27 cellular contexts compared by ENCODE assay signal in the genomic region with DNA sequence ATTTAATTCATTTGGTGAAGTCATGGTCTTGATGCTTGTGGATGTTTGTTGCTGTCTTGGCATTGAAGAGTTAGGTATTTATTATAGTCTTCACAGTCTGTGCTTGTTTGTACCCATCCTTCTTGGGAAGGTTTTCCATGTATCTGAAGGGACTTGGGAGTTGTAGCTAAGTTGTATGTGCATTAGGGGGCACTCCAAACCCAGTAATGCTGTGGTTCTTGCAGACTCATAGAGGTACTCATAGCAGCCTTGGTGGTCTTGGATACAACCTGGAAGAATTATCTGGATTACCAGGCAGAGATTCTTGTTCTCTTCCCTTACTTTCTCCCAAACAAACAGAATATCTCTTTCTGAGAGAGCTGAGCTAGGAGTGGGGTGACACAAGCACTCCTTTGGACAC.
DNase-seq lines count a peak whose midpoint lies in the region; ATAC-seq and TF ChIP-seq lines count a peak whose summit lies in the region.
"Had no signal": no experiment of that assay in that cellular context is flagged by ENCODE, and none has a peak within 500 bp of the region (broad histone marks: within the 10 kb centered on the region; RNA-seq: fewer than 3 reads in every experiment).

No MANE protein-coding gene starts in this region.

- no peak overlapping the region for H3K4me3 ChIP-seq in thyroid gland (replicated peaks in 1 of 3)
- H3K4me3 ChIP-seq: A549, ascending aorta, cardiac muscle cell, esophagus muscularis mucosa, right lobe of liver, SJSA1 had no signal

- in situ Hi-C loops in SK-MEL-5 (cut with HindIII; ENCODE audit: low pct_unique_long_range_greater_than_20kb, low sequenced_read_pairs) = no loop called here

- TF ChIP-seq RAD21 in Ishikawa (IDR thresholded peaks at IDR 0.05; ENCODE audit: low read depth) = 0 out of 2 replicates have a peak, but pooled peaks have one; percentile 6

- intact Hi-C loops in thyroid gland (cut with DNase I) = no loop called here

- no peaks in the 10 kb centered on the region for H3K4me1 ChIP-seq in thyroid gland
- H3K4me1 ChIP-seq: A549, ascending aorta, esophagus muscularis mucosa, parathyroid adenoma, right lobe of liver, SJSA1 had no signal

- no peak for ATAC-seq in left lobe of liver
- ATAC-seq: A549; activated CD8-positive, alpha-beta T cell treated with anti-CD3 and anti-CD28 coated beads, Interleukin-2, amount 10 ng/mL, durations not matched to agents 7 days and 5 days; left colon; right lobe of liver had no signal

- no peak for TF ChIP-seq POLR2A in thyroid gland (IDR thresholded peaks at IDR 0.05)

- no peaks in the 10 kb centered on the region for H3K9me3 ChIP-seq in thyroid gland
- H3K9me3 ChIP-seq: A549, ascending aorta, esophagus muscularis mucosa, right lobe of liver, SJSA1 had no signal

- no peak for TF ChIP-seq CTCF in thyroid gland (IDR thresholded peaks at IDR 0.05)

- TF ChIP-seq EP300 in Ishikawa (IDR thresholded peaks at IDR 0.05; ENCODE audit: borderline replicate concordance) = no peak

- DNase-seq in NCI-H524 (lab: John Stamatoyannopoulos, UW) = peak; percentile 33 to 61
- no peak for DNase-seq in NCI-H524 treated with DMSO at 0.1 percent for 48 hours (lab: John Stamatoyannopoulos, UW)
- peak; percentile 57 for DNase-seq in SK-MEL-5 (ENCODE audit: low read depth, low spot score)
- peak; percentile 14 for DNase-seq in iPS DF 4.7 (ENCODE audit: extremely low read depth, low spot score)
- no peak for DNase-seq in T1000 (lab: John Stamatoyannopoulos, UW)
- DNase-seq in left lobe of liver (ENCODE audit: low spot score) = no peak
- DNase-seq in thyroid gland = no peak
- DNase-seq: activated CD4-positive, alpha-beta T cell treated with anti-CD3 and anti-CD28 coated beads for 1 hour; activated CD8-positive, alpha-beta T cell treated with anti-CD3 and anti-CD28 coated beads, Interleukin-2, amount 10 ng/mL, durations not matched to agents 7 days and 5 days; activated effector memory CD4-positive, alpha-beta T cell treated with Interleukin-2 at 50 U/mL for 16 hours; activated naive CD8-positive, alpha-beta T cell treated with anti-CD3 and anti-CD28 coated beads for 36 hours; CD8-positive, alpha-beta memory T cell; cortex of kidney; GF-D8; immature natural killer cell; left colon; NCI-H187 treated with DMSO at 0.1 percent for 48 hours; NCI-H226; right lobe of liver; stimulated activated CD4-positive, alpha-beta T cell treated with anti-CD3 and anti-CD28 coated beads, Interleukin-4, amount 100 ng/mL, for 1 hour had no signal

- H3K27me3 ChIP-seq in thyroid gland = no peaks in the 10 kb centered on the region
- H3K27me3 ChIP-seq: ascending aorta, cardiac muscle cell, right lobe of liver, SJSA1 had no signal

- no peaks in the 10 kb centered on the region for H3K36me3 ChIP-seq in thyroid gland
- H3K36me3 ChIP-seq: ascending aorta, cardiac muscle cell, esophagus muscularis mucosa, right lobe of liver, SJSA1 had no signal

- H3K27ac ChIP-seq in thyroid gland = no peak overlapping the region
- H3K27ac ChIP-seq: A549, ascending aorta, cardiac muscle cell, esophagus muscularis mucosa, parathyroid adenoma, right lobe of liver, SJSA1 had no signal

TF ChIP-seq in Ishikawa, 13 proteins besides CTCF, POLR2A, EP300 and RAD21:
- TF ChIP-seq EGR1 (IDR thresholded peaks at IDR 0.05) (no peak), FOXM1 (IDR thresholded peaks at IDR 0.05; ENCODE audit: borderline replicate concordance, low read depth) (no peak), NFIC (IDR thresholded peaks at IDR 0.05) (no peak), CREB1 (IDR thresholded peaks at IDR 0.05; ENCODE audit: low read depth) (no peak), TCF12 (IDR thresholded peaks at IDR 0.05; ENCODE audit: low read depth) (no peak), TEAD4 (IDR thresholded peaks at IDR 0.05) (no peak), CEBPB (IDR thresholded peaks at IDR 0.05) (no peak), YY1 (IDR thresholded peaks at IDR 0.05; ENCODE audit: low read depth) (no peak), ZBTB7A (IDR thresholded peaks at IDR 0.05; ENCODE audit: low read depth) (no peak)
- TF ChIP-seq, protein P1, sequence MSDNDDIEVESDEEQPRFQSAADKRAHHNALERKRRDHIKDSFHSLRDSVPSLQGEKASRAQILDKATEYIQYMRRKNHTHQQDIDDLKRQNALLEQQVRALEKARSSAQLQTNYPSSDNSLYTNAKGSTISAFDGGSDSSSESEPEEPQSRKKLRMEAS (IDR thresholded peaks at IDR 0.05) = no peak
- TF ChIP-seq, protein P2, sequence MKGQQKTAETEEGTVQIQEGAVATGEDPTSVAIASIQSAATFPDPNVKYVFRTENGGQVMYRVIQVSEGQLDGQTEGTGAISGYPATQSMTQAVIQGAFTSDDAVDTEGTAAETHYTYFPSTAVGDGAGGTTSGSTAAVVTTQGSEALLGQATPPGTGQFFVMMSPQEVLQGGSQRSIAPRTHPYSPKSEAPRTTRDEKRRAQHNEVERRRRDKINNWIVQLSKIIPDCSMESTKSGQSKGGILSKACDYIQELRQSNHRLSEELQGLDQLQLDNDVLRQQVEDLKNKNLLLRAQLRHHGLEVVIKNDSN (IDR thresholded peaks at IDR 0.05) = no peak

Comparison
In these comparisons a context has a peak if more than half of its experiments do, and no peak if none do; other contexts are left out.
1. DNase-seq: peak in NCI-H524 (2 of 2), SK-MEL-5 (single experiment) and iPS DF 4.7 (single experiment); none in NCI-H524 treated with DMSO at 0.1 percent for 48 hours (single experiment), T1000 (single experiment), left lobe of liver (single experiment) and thyroid gland (0 of 2).